ENCODE assay signal across 1 cellular context in genomic region chr19:3253270-3253669, GRCh38.
TF ChIP-seq lines count a peak whose summit lies in the region.

No MANE protein-coding gene starts in this region.

TF ChIP-seq in HepG2, 621 proteins besides CTCF, POLR2A, EP300 and RAD21:
- TF ChIP-seq ZNF34 (CRISPR knock-in tag; IDR thresholded peaks at IDR 0.05; ENCODE audit: borderline replicate concordance) (no peak), ZFYVE20 (CRISPR knock-in tag; IDR thresholded peaks at IDR 0.05; ENCODE audit: borderline replicate concordance, low read depth) (no peak), THAP8 (CRISPR knock-in tag; IDR thresholded peaks at IDR 0.05; ENCODE audit: borderline replicate concordance) (no peak), YY1 (IDR thresholded peaks at IDR 0.05; ENCODE audit: insufficient read depth, insufficient replicate concordance, low read depth, low read length) (peak; percentile 35), ZNF567 (CRISPR knock-in tag; IDR thresholded peaks at IDR 0.05; ENCODE audit: borderline replicate concordance) (no peak), NKX3-1 (CRISPR knock-in tag; IDR thresholded peaks at IDR 0.05) (no peak)
